Comparison of ENCODE assay signal across 9 cellular contexts in genomic region chr2:9178110-9178904, GRCh38. TPM values are rescaled to one million over a fixed set of nuclear protein-coding genes. Genes with fewer than 3 reads are reported as not detected.
DNase-seq lines count a peak whose midpoint lies in the region; ATAC-seq and TF ChIP-seq lines count a peak whose summit lies in the region.
"Had no signal": no experiment of that assay in that cellular context is flagged by ENCODE, and none has a peak within 500 bp of the region (broad histone marks: within the 10 kb centered on the region; RNA-seq: fewer than 3 reads in every experiment).

No MANE protein-coding gene starts in this region.

- no peaks in the 10 kb centered on the region for H3K9me3 ChIP-seq in gastrocnemius medialis

- H3K4me3 ChIP-seq in fibroblast of the aortic adventitia (ENCODE audit: low read depth, low read length) (peak overlapping the region; percentile 31), gastrocnemius medialis (no peak overlapping the region)

- intact Hi-C loops in gastrocnemius medialis (cut with DNase I; ENCODE audit: low total_unique reads), result no loop called here

- TF ChIP-seq CTCF in fibroblast of the aortic adventitia (IDR thresholded peaks at IDR 0.05; ENCODE audit: insufficient read depth, low read length) (no peak), gastrocnemius medialis (IDR thresholded peaks at IDR 0.05 in 4 of 5, conservative IDR thresholded peaks at IDR 0.05 in 1 of 5) (no peak)

- in situ Hi-C loops in gastrocnemius medialis (cut with MboI; ENCODE audit: low sequenced_read_pairs in 4 of 4), result no loop called here

- no peak for TF ChIP-seq POLR2A in gastrocnemius medialis (IDR thresholded peaks at IDR 0.05)

- ATAC-seq in GM19351 (IDR thresholded peaks at IDR 0.05; ENCODE audit: unreplicated experiment) (peak; percentile 48), gastrocnemius medialis (no peak)

- no peaks in the 10 kb centered on the region for H3K36me3 ChIP-seq in gastrocnemius medialis

- no peaks in the 10 kb centered on the region for H3K27me3 ChIP-seq in gastrocnemius medialis

- peak overlapping the region in 3 of 4 donors; percentile 26 to 70 (median 56) for H3K27ac ChIP-seq in gastrocnemius medialis

- no peaks in the 10 kb centered on the region for H3K4me1 ChIP-seq in gastrocnemius medialis

- DNase-seq in NCI-H526 (lab: John Stamatoyannopoulos, UW) (peak; percentile 91 to 92), fibroblast of the aortic adventitia (ENCODE audit: low read depth) (peak; percentile 69), gastrocnemius medialis (no peak), SW480 (ENCODE audit: low spot score) (no peak), globus pallidus (ENCODE audit: low spot score) (no peak), GOT3 (lab: John Stamatoyannopoulos, UW) (no peak)
- DNase-seq in activated CD4-positive, alpha-beta T cell treated with anti-CD3 and anti-CD28 coated beads, Interleukin-2, amount 50 U/mL, for 1 hour, result no peak
- DNase-seq: activated B cell treated with CpG ODN at 0.5 μM for 24 hours had no signal

RNA-seq across cellular contexts. Expression of gene ASAP2, which starts 28.3 kb away (rescaled TPM):
- total RNA-seq in fibroblast of the aortic adventitia (ENCODE audit: low replicate concordance) (37.1 and 76.4 TPM in 2 replicates), gastrocnemius medialis (1 to 10 TPM; 1.9 to 4.0 (median 3.4) TPM)
- total RNA-seq: activated B cell treated with CpG ODN at 0.5 μM for 24 hours had no signal

Comparison
In these comparisons a context has a peak if more than half of its experiments do, and no peak if none do; other contexts are left out.
1. DNase-seq: peak in NCI-H526 (2 of 2) and fibroblast of the aortic adventitia (single experiment); none in gastrocnemius medialis (0 of 2), SW480 (single experiment), activated CD4-positive, alpha-beta T cell treated with anti-CD3 and anti-CD28 coated beads, Interleukin-2, amount 50 U/mL, for 1 hour (single experiment), globus pallidus (single experiment) and GOT3 (single experiment).